In the genomic region with DNA sequence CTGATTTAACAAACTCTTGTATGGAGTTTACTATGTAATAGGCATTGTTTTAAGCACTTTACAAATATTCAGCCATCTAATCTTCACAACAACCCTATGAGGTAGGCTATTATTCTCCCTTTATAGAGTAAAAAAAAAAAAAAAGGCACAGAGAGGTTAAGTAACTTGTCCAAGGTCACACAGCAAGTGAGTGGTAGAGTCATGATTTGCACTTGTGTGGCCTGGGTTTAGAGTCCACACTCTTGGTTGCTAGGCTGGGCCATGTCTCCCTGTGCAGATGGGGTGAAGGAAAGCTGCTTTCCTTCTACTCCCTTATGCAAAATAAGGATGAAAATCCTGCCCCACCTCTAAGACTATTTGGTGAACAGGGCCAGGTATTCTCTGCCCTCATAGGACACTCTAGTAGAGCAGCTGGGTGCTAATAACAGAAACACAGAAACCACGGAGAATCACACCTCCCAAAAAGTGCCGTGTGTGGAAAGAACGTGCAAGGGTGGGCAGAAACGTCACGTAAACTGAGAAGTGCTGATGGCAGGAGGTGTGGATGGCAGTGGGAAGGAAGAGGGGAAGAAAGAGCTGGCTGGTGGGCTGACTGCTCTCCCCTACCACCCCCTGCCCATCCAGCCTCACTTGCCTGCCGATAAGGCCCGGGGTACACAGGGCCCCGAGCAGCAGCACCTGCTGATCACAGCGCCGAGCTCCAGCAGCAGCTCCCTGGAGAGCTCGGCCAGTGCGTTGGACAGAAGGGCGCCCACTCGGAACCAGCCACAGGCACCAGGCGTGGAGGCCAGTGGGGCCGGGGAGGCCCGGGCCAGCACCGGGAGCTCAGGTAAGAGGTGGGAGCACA, we compare ENCODE assay signal across 12 cellular contexts. TPM values are rescaled to one million over a fixed set of nuclear protein-coding genes. Genes with fewer than 3 reads are reported as not detected.
DNase-seq lines count a peak whose midpoint lies in the region; ATAC-seq and TF ChIP-seq lines count a peak whose summit lies in the region.
"Had no signal": no experiment of that assay in that cellular context is flagged by ENCODE, and none has a peak within 500 bp of the region (broad histone marks: within the 10 kb centered on the region; RNA-seq: fewer than 3 reads in every experiment).

No MANE protein-coding gene starts in this region.

- TF ChIP-seq CTCF in left ventricle myocardium inferior (IDR thresholded peaks at IDR 0.05; ENCODE audit: borderline replicate concordance) = no peak

- peaks cover 10% of the 10 kb centered on the region for H3K27me3 ChIP-seq in left ventricle myocardium inferior (ENCODE audit: low read depth)
- H3K27me3 ChIP-seq: sigmoid colon had no signal

- peaks cover 70% of the 10 kb centered on the region for H3K36me3 Mint-ChIP-seq in activated T-helper 2 cell treated with anti-CD3 and anti-CD28 coated beads, Interferon-gamma antibody, Interleukin-2, Interleukin-4, amounts not matched to agents 10 μg/mL and 5 μg/mL and 100 μg/mL, durations not matched to agents 14 hours and 24 hours and 36 hours (ENCODE audit: low read depth)

- H3K27ac ChIP-seq in left ventricle myocardium inferior (replicated peaks) = no peak overlapping the region
- H3K27ac ChIP-seq: sigmoid colon had no signal

- H3K4me3 Mint-ChIP-seq in activated T-helper 2 cell treated with anti-CD3 and anti-CD28 coated beads, Interferon-gamma antibody, Interleukin-2, Interleukin-4, amounts not matched to agents 10 μg/mL and 5 μg/mL and 100 μg/mL, durations not matched to agents 14 hours and 24 hours and 36 hours (ENCODE audit: low read depth) = no peak overlapping the region

- peaks cover 39% of the 10 kb centered on the region for H3K4me1 Mint-ChIP-seq in activated T-helper 2 cell treated with anti-CD3 and anti-CD28 coated beads, Interferon-gamma antibody, Interleukin-2, Interleukin-4, amounts not matched to agents 10 μg/mL and 5 μg/mL and 100 μg/mL, durations not matched to agents 14 hours and 24 hours and 36 hours (ENCODE audit: low read depth)

- ATAC-seq in GM19324 (IDR thresholded peaks at IDR 0.05; ENCODE audit: low FRiP score, unreplicated experiment) (peak; percentile 40), HG03342 (IDR thresholded peaks at IDR 0.05; ENCODE audit: unreplicated experiment) (no peak), GM18861 (IDR thresholded peaks at IDR 0.05; ENCODE audit: unreplicated experiment) (no peak)

- no peak overlapping the region for H3K4me3 ChIP-seq in left ventricle myocardium inferior
- H3K4me3 ChIP-seq: sigmoid colon had no signal

- H3K4me1 ChIP-seq in left ventricle myocardium inferior = no peaks in the 10 kb centered on the region
- H3K4me1 ChIP-seq: sigmoid colon had no signal

- intact Hi-C loops in activated T-helper 2 cell treated with anti-CD3 and anti-CD28 coated beads, Interferon-gamma antibody, Interleukin-2, Interleukin-4, amounts not matched to agents 10 μg/mL and 5 μg/mL and 100 μg/mL, durations not matched to agents 14 hours and 24 hours and 36 hours (cut with micrococcal nuclease) = no loop called here
- intact Hi-C loops in left ventricle myocardium inferior (cut with micrococcal nuclease) = no loop called here

- peak; percentile 76 for DNase-seq in activated CD8-positive, alpha-beta memory T cell treated with anti-CD3 and anti-CD28 coated beads for 24 hours
- DNase-seq in activated CD8-positive, alpha-beta memory T cell treated with anti-CD3 and anti-CD28 coated beads, Interleukin-2, amount 50 U/mL, for 48 hours = no peak
- no peak for DNase-seq in activated T-helper 2 cell treated with anti-CD3 and anti-CD28 coated beads, Interferon-gamma antibody, Interleukin-2, Interleukin-4, amounts not matched to agents 10 μg/mL and 5 μg/mL and 100 μg/mL, durations not matched to agents 14 hours and 24 hours and 36 hours (ENCODE audit: low spot score)
- DNase-seq in stimulated activated CD8-positive, alpha-beta memory T cell treated with anti-CD3 and anti-CD28 coated beads, Interleukin-4, amount 100 ng/mL, for 24 hours (ENCODE audit: low read depth) = peak; percentile 42
- no peak for DNase-seq in left ventricle myocardium inferior
- DNase-seq: DND-41; effector CD4-positive, alpha-beta T cell; NCI-H2107; sigmoid colon had no signal

- H3K9me3 ChIP-seq in left ventricle myocardium inferior (replicated peaks) = no peaks in the 10 kb centered on the region
- H3K9me3 ChIP-seq: sigmoid colon had no signal

- peaks cover 31% of the 10 kb centered on the region for H3K36me3 ChIP-seq in left ventricle myocardium inferior

- H3K27me3 Mint-ChIP-seq in activated T-helper 2 cell treated with anti-CD3 and anti-CD28 coated beads, Interferon-gamma antibody, Interleukin-2, Interleukin-4, amounts not matched to agents 10 μg/mL and 5 μg/mL and 100 μg/mL, durations not matched to agents 14 hours and 24 hours and 36 hours (ENCODE audit: low read depth) = no peaks in the 10 kb centered on the region

- H3K27ac Mint-ChIP-seq in activated T-helper 2 cell treated with anti-CD3 and anti-CD28 coated beads, Interferon-gamma antibody, Interleukin-2, Interleukin-4, amounts not matched to agents 10 μg/mL and 5 μg/mL and 100 μg/mL, durations not matched to agents 14 hours and 24 hours and 36 hours = peak overlapping the region; percentile 62

- H3K9me3 Mint-ChIP-seq in activated T-helper 2 cell treated with anti-CD3 and anti-CD28 coated beads, Interferon-gamma antibody, Interleukin-2, Interleukin-4, amounts not matched to agents 10 μg/mL and 5 μg/mL and 100 μg/mL, durations not matched to agents 14 hours and 24 hours and 36 hours = no peaks in the 10 kb centered on the region

RNA-seq across cellular contexts. Expression of a gene that starts 28.3 kb away (rescaled TPM):
- total RNA-seq in activated T-helper 2 cell treated with anti-CD3 and anti-CD28 coated beads, Interferon-gamma antibody, Interleukin-2, Interleukin-4, amounts not matched to agents 10 μg/mL and 5 μg/mL and 100 μg/mL, durations not matched to agents 14 hours and 24 hours and 36 hours = 28.6 and 32.1 TPM in 2 replicates
- 71.6 TPM for total RNA-seq in left ventricle myocardium inferior

RNA-seq across cellular contexts. Expression of a gene that starts 34.8 kb away (rescaled TPM):
- total RNA-seq in activated T-helper 2 cell treated with anti-CD3 and anti-CD28 coated beads, Interferon-gamma antibody, Interleukin-2, Interleukin-4, amounts not matched to agents 10 μg/mL and 5 μg/mL and 100 μg/mL, durations not matched to agents 14 hours and 24 hours and 36 hours = 150 and 153 TPM in 2 replicates
- 16.2 TPM for total RNA-seq in left ventricle myocardium inferior

Comparison
In these comparisons a context has a peak if more than half of its experiments do, and no peak if none do; other contexts are left out.
1. DNase-seq: peak in activated CD8-positive, alpha-beta memory T cell treated with anti-CD3 and anti-CD28 coated beads for 24 hours (single experiment) and stimulated activated CD8-positive, alpha-beta memory T cell treated with anti-CD3 and anti-CD28 coated beads, Interleukin-4, amount 100 ng/mL, for 24 hours (single experiment); none in activated CD8-positive, alpha-beta memory T cell treated with anti-CD3 and anti-CD28 coated beads, Interleukin-2, amount 50 U/mL, for 48 hours (single experiment), activated T-helper 2 cell treated with anti-CD3 and anti-CD28 coated beads, Interferon-gamma antibody, Interleukin-2, Interleukin-4, amounts not matched to agents 10 μg/mL and 5 μg/mL and 100 μg/mL, durations not matched to agents 14 hours and 24 hours and 36 hours (single experiment) and left ventricle myocardium inferior (single experiment).